17 cellular contexts compared by ENCODE assay signal in the genomic region with DNA sequence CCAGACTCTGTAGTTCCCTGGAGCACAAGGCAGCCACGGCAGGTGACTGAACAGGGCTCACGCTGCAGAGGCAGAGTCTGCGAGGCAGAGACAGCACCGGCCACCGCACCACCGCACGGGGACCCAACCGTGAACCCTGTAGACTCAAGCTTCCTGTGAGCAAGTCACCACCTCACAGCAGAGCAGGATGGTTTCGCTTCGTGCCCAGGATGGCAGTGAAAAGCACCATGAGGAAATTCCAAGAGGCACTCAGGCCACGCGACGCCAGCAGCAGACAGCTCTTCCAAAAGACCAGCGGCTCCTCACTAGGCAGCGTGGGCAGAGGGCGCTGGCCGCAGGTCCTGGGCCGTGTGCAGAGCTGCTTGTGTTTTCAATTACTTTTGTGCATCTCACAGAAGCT.
"Had no signal": no experiment of that assay in that cellular context is flagged by ENCODE, and none has a peak within 500 bp of the region (broad histone marks: within the 10 kb centered on the region; RNA-seq: fewer than 3 reads in every experiment).

No MANE protein-coding gene starts in this region.

- H3K9me3 Mint-ChIP-seq: naive thymus-derived CD4-positive, alpha-beta T cell had no signal

- ATAC-seq: body of pancreas; lower lobe of right lung; naive thymus-derived CD4-positive, alpha-beta T cell; right cardiac atrium had no signal

- H3K27ac Mint-ChIP-seq: progenitor cell of endocrine pancreas had no signal

- H3K27me3 Mint-ChIP-seq: naive thymus-derived CD4-positive, alpha-beta T cell; progenitor cell of endocrine pancreas had no signal

- DNase-seq: activated CD4-positive, alpha-beta T cell treated with anti-CD3 and anti-CD28 coated beads for 4 hours; activated CD8-positive, alpha-beta memory T cell treated with anti-CD3 and anti-CD28 coated beads for 24 hours; activated gamma-delta T cell; activated T-cell treated with anti-CD3 and anti-CD28 coated beads for 4 hours; amniotic stem cell; body of pancreas; central memory CD4-positive, alpha-beta T cell; cortex of kidney; effector CD8-positive, alpha-beta T cell; hypothalamus; kidney glomerular epithelial cell; lower lobe of right lung; naive thymus-derived CD4-positive, alpha-beta T cell; occipital lobe; SHP77 treated with DMSO at 0.1 percent for 48 hours had no signal
